17 cellular contexts compared by ENCODE assay signal in the genomic region with DNA sequence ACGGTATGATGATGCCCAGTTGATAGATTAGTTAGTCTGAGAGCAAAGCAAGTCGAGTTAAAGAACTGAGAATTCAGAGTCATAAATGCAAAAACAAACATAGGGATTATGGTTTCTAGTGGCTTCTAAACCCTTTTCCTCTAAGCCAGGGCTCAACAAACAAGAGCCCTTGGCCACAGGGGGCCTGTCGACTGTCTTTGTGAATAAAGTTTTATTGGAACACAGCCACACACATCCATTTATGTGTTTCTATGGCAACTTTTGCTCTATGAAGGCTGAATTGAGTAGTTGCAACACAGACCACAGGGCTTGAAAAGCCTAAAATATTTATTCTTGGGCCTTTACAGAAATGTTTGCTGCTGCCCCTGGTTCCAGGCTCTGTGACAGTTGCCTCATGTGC.
A peak's percentile ranks its signal among the peaks of the same experiment; 100 is the strongest.
DNase-seq lines count a peak whose midpoint lies in the region; FAIRE-seq and TF ChIP-seq lines count a peak whose summit lies in the region.
"Had no signal": no experiment of that assay in that cellular context is flagged by ENCODE, and none has a peak within 500 bp of the region (broad histone marks: within the 10 kb centered on the region; RNA-seq: fewer than 3 reads in every experiment).

No MANE protein-coding gene starts in this region.

- H3K18ac ChIP-seq in neuronal stem cell (ENCODE audit: low read length), result no peak overlapping the region

- POLR2A ChIA-PET in CD8-positive, alpha-beta memory T cell (lab: Charles Lee), result no interaction called here

- H3K4me3 ChIP-seq in choroid plexus epithelial cell (ENCODE audit: low read depth, low read length), result no peak overlapping the region
- H3K4me3 ChIP-seq in vagina, result no peak overlapping the region
- no peak overlapping the region for H3K4me3 ChIP-seq in neuronal stem cell (ENCODE audit: low read length in 2 of 2)
- H3K4me3 ChIP-seq in CD8-positive, alpha-beta memory T cell (ENCODE audit: low read length), result no peak overlapping the region
- H3K4me3 ChIP-seq: A549, PC-9 had no signal

- no peak for FAIRE-seq in GM19239 (lab: Jason Lieb, UNC)
- FAIRE-seq: A549 had no signal

- H3K4me1 ChIP-seq in vagina (peaks cover 43% of the 10 kb centered on the region), neuronal stem cell (ENCODE audit: control insufficient read depth in 2 of 2, insufficient read depth in 1 of 2, low read depth in 1 of 2, low read length in 2 of 2) (no peaks in the 10 kb centered on the region)
- H3K4me1 ChIP-seq in CD8-positive, alpha-beta memory T cell (ENCODE audit: insufficient read depth, low read length), result no peaks in the 10 kb centered on the region
- H3K4me1 ChIP-seq: A549 had no signal

- DNase-seq in NCI-H82 (lab: John Stamatoyannopoulos, UW), result peak; percentile 22
- DNase-seq in NCI-H82 treated with DMSO at 0.1 percent for 48 hours (lab: John Stamatoyannopoulos, UW; ENCODE audit: unreplicated experiment), result no peak
- peak; percentile 27 for DNase-seq in choroid plexus epithelial cell (ENCODE audit: low read depth)
- DNase-seq in nephron progenitor cell, result no peak
- DNase-seq in vagina (ENCODE audit: extremely low spot score in 2 of 2), result no peak
- no peak for DNase-seq in neuronal stem cell (ENCODE audit: low spot score)
- DNase-seq in GM19239 (ENCODE audit: insufficient read length, low spot score), result no peak
- DNase-seq in CD8-positive, alpha-beta memory T cell, result no peak
- DNase-seq: Calu3; CD4-positive, CD25-positive, alpha-beta regulatory T cell; GOT3; HFFc6; NCI-H1092; NCI-H1694 treated with DMSO at 0.1 percent for 48 hours; NCI-H2171; PC-9 had no signal

- no peak overlapping the region for H4K91ac ChIP-seq in neuronal stem cell (ENCODE audit: low read depth, low read length, poor library complexity)

- H3K27ac ChIP-seq in vagina, result peak overlapping the region; percentile 54
- no peak overlapping the region for H3K27ac ChIP-seq in neuronal stem cell (replicated peaks; ENCODE audit: low read length)
- no peak overlapping the region for H3K27ac ChIP-seq in CD8-positive, alpha-beta memory T cell (ENCODE audit: low read depth, low read length)
- H3K27ac ChIP-seq: A549, PC-9 had no signal

- TF ChIP-seq CTCF in choroid plexus epithelial cell (conservative IDR thresholded peaks at IDR 0.05; ENCODE audit: low read depth, low read length), result no peak
- TF ChIP-seq CTCF in nephron progenitor cell (IDR thresholded peaks at IDR 0.05), result no peak
- no peak for TF ChIP-seq CTCF in vagina (IDR thresholded peaks at IDR 0.05)

- peaks cover 38% of the 10 kb centered on the region for H3K4me1 Mint-ChIP-seq in nephron progenitor cell
- no peaks in the 10 kb centered on the region for H3K4me1 Mint-ChIP-seq in CD8-positive, alpha-beta memory T cell
- H3K4me1 Mint-ChIP-seq: CD4-positive, CD25-positive, alpha-beta regulatory T cell had no signal

- H3K4ac ChIP-seq in neuronal stem cell (ENCODE audit: low read length), result no peak overlapping the region

- no peak overlapping the region for H3K23ac ChIP-seq in neuronal stem cell (ENCODE audit: low read depth, low read length, poor library complexity)

- intact Hi-C loops in vagina (cut with DNase I), result no loop called here

- H3K27me3 Mint-ChIP-seq in nephron progenitor cell (ENCODE audit: low read depth, poor library complexity), result no peaks in the 10 kb centered on the region
- no peaks in the 10 kb centered on the region for H3K27me3 Mint-ChIP-seq in CD8-positive, alpha-beta memory T cell
- H3K27me3 Mint-ChIP-seq: CD4-positive, CD25-positive, alpha-beta regulatory T cell had no signal

- H2AFZ ChIP-seq in neuronal stem cell (ENCODE audit: low read length), result no peak overlapping the region
- H2AFZ ChIP-seq: PC-9 had no signal

- H2AK5ac ChIP-seq in neuronal stem cell (ENCODE audit: low read depth, low read length), result no peak overlapping the region

- CTCF ChIA-PET in CD8-positive, alpha-beta memory T cell (lab: Charles Lee), result no interaction called here

- H3K9me3 ChIP-seq in vagina (no peaks in the 10 kb centered on the region), neuronal stem cell (replicated peaks in 1 of 2; ENCODE audit: control insufficient read depth in 2 of 2, insufficient read depth in 1 of 2, low read depth in 1 of 2, low read length in 2 of 2) (no peaks in the 10 kb centered on the region)
- no peaks in the 10 kb centered on the region for H3K9me3 ChIP-seq in CD8-positive, alpha-beta memory T cell (ENCODE audit: low read length)
- H3K9me3 ChIP-seq: A549 had no signal

- H3K27me3 ChIP-seq in vagina (no peaks in the 10 kb centered on the region), neuronal stem cell (ENCODE audit: control insufficient read depth in 3 of 3, insufficient read depth in 3 of 3, low read depth in 1 of 3, low read length in 3 of 3) (no peaks in the 10 kb centered on the region)
- H3K27me3 ChIP-seq in CD8-positive, alpha-beta memory T cell (ENCODE audit: insufficient read depth, low read length, poor library complexity, severe bottlenecking), result no peaks in the 10 kb centered on the region

- H3K27ac Mint-ChIP-seq in nephron progenitor cell, result peak overlapping the region; percentile 25
- H3K27ac Mint-ChIP-seq in CD8-positive, alpha-beta memory T cell, result no peak overlapping the region
- H3K27ac Mint-ChIP-seq: CD4-positive, CD25-positive, alpha-beta regulatory T cell; HFFc6 had no signal

- H3K9me3 Mint-ChIP-seq in nephron progenitor cell, result no peaks in the 10 kb centered on the region
- H3K9me3 Mint-ChIP-seq in CD8-positive, alpha-beta memory T cell, result no peaks in the 10 kb centered on the region
- H3K9me3 Mint-ChIP-seq: CD4-positive, CD25-positive, alpha-beta regulatory T cell had no signal

- no peak overlapping the region for H2BK5ac ChIP-seq in neuronal stem cell (ENCODE audit: low read length)

- H2BK15ac ChIP-seq in neuronal stem cell (ENCODE audit: low read length), result no peak overlapping the region

- no peaks in the 10 kb centered on the region for H3K79me1 ChIP-seq in neuronal stem cell (ENCODE audit: low read depth, low read length)

- TF ChIP-seq POLR2A in vagina (IDR thresholded peaks at IDR 0.05), result no peak

- no peaks in the 10 kb centered on the region for H3K36me3 Mint-ChIP-seq in nephron progenitor cell (ENCODE audit: low read depth)
- H3K36me3 Mint-ChIP-seq in CD8-positive, alpha-beta memory T cell, result no peaks in the 10 kb centered on the region
- H3K36me3 Mint-ChIP-seq: CD4-positive, CD25-positive, alpha-beta regulatory T cell had no signal

- H3K4me3 Mint-ChIP-seq in nephron progenitor cell, result no peak overlapping the region
- H3K4me3 Mint-ChIP-seq in CD8-positive, alpha-beta memory T cell, result no peak overlapping the region
- H3K4me3 Mint-ChIP-seq: CD4-positive, CD25-positive, alpha-beta regulatory T cell; HFFc6 had no signal

- H2BK12ac ChIP-seq in neuronal stem cell (ENCODE audit: low read length), result no peak overlapping the region

- no peak overlapping the region for H2BK120ac ChIP-seq in neuronal stem cell (ENCODE audit: low read depth, low read length)

- H3K4me2 ChIP-seq in neuronal stem cell (ENCODE audit: insufficient read depth, low read length, poor library complexity, severe bottlenecking), result no peak overlapping the region
- H3K4me2 ChIP-seq: A549, PC-9 had no signal

- H3K36me3 ChIP-seq in vagina (no peaks in the 10 kb centered on the region), neuronal stem cell (replicated peaks in 1 of 2; ENCODE audit: control insufficient read depth in 2 of 2, insufficient read depth in 2 of 2, low read length in 2 of 2) (no peaks in the 10 kb centered on the region)
- no peaks in the 10 kb centered on the region for H3K36me3 ChIP-seq in CD8-positive, alpha-beta memory T cell (ENCODE audit: insufficient read depth, low read length)

- H3K14ac ChIP-seq in neuronal stem cell (ENCODE audit: low read length), result no peak overlapping the region

- no peak overlapping the region for H4K8ac ChIP-seq in neuronal stem cell (ENCODE audit: low read depth, low read length)

- WGBS in neuronal stem cell (ENCODE audit: extremely low coverage in 2 of 2, insufficient read length in 2 of 2, insufficient replicate concordance in 1 of 2), 2 donors, result no CpG with 5 or more reads among the region's 3 CpGs

- no peak overlapping the region for H3K9ac ChIP-seq in neuronal stem cell (ENCODE audit: low read depth, low read length, poor library complexity)

Comparison
In these comparisons a context has a peak if more than half of its experiments do, and no peak if none do; other contexts are left out.
1. DNase-seq: peak in NCI-H82 (single experiment) and choroid plexus epithelial cell (single experiment); none in NCI-H82 treated with DMSO at 0.1 percent for 48 hours (single experiment), nephron progenitor cell (single experiment), vagina (0 of 2), neuronal stem cell (single experiment), GM19239 (single experiment) and CD8-positive, alpha-beta memory T cell (0 of 5).